23 cellular contexts compared by ENCODE assay signal in genomic region chr11:111301840-111302113, GRCh38. TPM values are rescaled to one million over a fixed set of nuclear protein-coding genes. Genes with fewer than 3 reads are reported as not detected.
DNase-seq lines count a peak whose midpoint lies in the region; ATAC-seq and TF ChIP-seq lines count a peak whose summit lies in the region.
"Had no signal": no experiment of that assay in that cellular context is flagged by ENCODE, and none has a peak within 500 bp of the region (broad histone marks: within the 10 kb centered on the region; RNA-seq: fewer than 3 reads in every experiment).

No MANE protein-coding gene starts in this region.

- TF ChIP-seq EP300 in transverse colon (IDR thresholded peaks at IDR 0.05; ENCODE audit: low read depth), result no peak

- 48 to 60% methylated on average over 3 of the region's 3 CpGs for WGBS in transverse colon (ENCODE audit: low coverage in 1 of 2), 2 donors

- H3K27me3 ChIP-seq in mucosa of rectum (ENCODE audit: control insufficient read depth in 2 of 2, insufficient read depth in 2 of 2, low read length in 2 of 2), result no peaks in the 10 kb centered on the region
- no peaks in the 10 kb centered on the region for H3K27me3 ChIP-seq in transverse colon
- H3K27me3 ChIP-seq in colonic mucosa, result no peaks in the 10 kb centered on the region

- H3K9ac ChIP-seq in mucosa of rectum (ENCODE audit: low read depth in 1 of 2, low read length in 2 of 2) (no peak overlapping the region), colonic mucosa (ENCODE audit: low read depth in 2 of 2, low read length in 2 of 2) (peak overlapping the region in 1 of 2 donors; percentile 84)

- TF ChIP-seq POLR2A in transverse colon (IDR thresholded peaks at IDR 0.05), result no peak

- H3K27ac ChIP-seq in VCaP (peak overlapping the region; percentile 95), mucosa of rectum (ENCODE audit: low read depth in 2 of 2, low read length in 2 of 2) (peak overlapping the region; percentile 61 to 82), transverse colon (peak overlapping the region in 3 of 4 donors; percentile 61 to 75 (median 72)), colonic mucosa (no peak overlapping the region)
- H3K27ac ChIP-seq: SJSA1 had no signal

- no peak for ATAC-seq in activated CD8-positive, alpha-beta memory T cell treated with anti-CD3 and anti-CD28 coated beads, Interleukin-2, amount 10 ng/mL, durations not matched to agents 7 days and 5 days
- ATAC-seq: PC-3 had no signal

- H3K4me3 ChIP-seq in mucosa of rectum (ENCODE audit: low read length in 2 of 2), result no peak overlapping the region
- H3K4me3 ChIP-seq in transverse colon, result no peak overlapping the region
- H3K4me3 ChIP-seq in colonic mucosa, result no peak overlapping the region
- H3K4me3 ChIP-seq: HAP-1, SJSA1 had no signal

- CTCF ChIA-PET in activated CD8-positive, alpha-beta memory T cell treated with anti-CD3 and anti-CD28 coated beads, Interleukin-2, amount 10 ng/mL, durations not matched to agents 7 days and 5 days (lab: Charles Lee), result no interaction called here

- H3K9me3 Mint-ChIP-seq in activated CD8-positive, alpha-beta memory T cell treated with anti-CD3 and anti-CD28 coated beads, Interleukin-2, amount 10 ng/mL, durations not matched to agents 7 days and 5 days (ENCODE audit: low read depth), result no peaks in the 10 kb centered on the region
- H3K9me3 Mint-ChIP-seq: CD8-positive, alpha-beta memory T cell; HFFc6 had no signal

- H3K36me3 Mint-ChIP-seq in activated CD8-positive, alpha-beta memory T cell treated with anti-CD3 and anti-CD28 coated beads, Interleukin-2, amount 10 ng/mL, durations not matched to agents 7 days and 5 days, result no peaks in the 10 kb centered on the region
- H3K36me3 Mint-ChIP-seq: CD8-positive, alpha-beta memory T cell had no signal

- H3K27me3 Mint-ChIP-seq in activated CD8-positive, alpha-beta memory T cell treated with anti-CD3 and anti-CD28 coated beads, Interleukin-2, amount 10 ng/mL, durations not matched to agents 7 days and 5 days, result peaks cover 73% of the 10 kb centered on the region

- DNase-seq in DMS79 treated with DMSO at 0.1 percent for 48 hours (lab: John Stamatoyannopoulos, UW) (peak; percentile 90), DMS79 (lab: John Stamatoyannopoulos, UW) (no peak), transverse colon (no peak), colonic mucosa (no peak), NCI-H774 (lab: John Stamatoyannopoulos, UW) (no peak)
- DNase-seq in activated CD8-positive, alpha-beta memory T cell treated with anti-CD3 and anti-CD28 coated beads, Interleukin-2, amount 10 ng/mL, durations not matched to agents 7 days and 5 days, result no peak
- DNase-seq: 8988T; ACHN; BE2C; Calu3; CD8-positive, alpha-beta memory T cell; GOT3; HFFc6; KBM-7; MM.1S; NCI-H1048; NK-92 treated with Interleukin-12 subunit alpha and Interleukin-12 subunit beta, amount 100 ng/mL, for 24 hours; PC-3 had no signal

- H3K9me3 ChIP-seq in mucosa of rectum (ENCODE audit: control insufficient read depth in 2 of 2, low read length in 2 of 2), result no peaks in the 10 kb centered on the region
- no peaks in the 10 kb centered on the region for H3K9me3 ChIP-seq in transverse colon
- H3K9me3 ChIP-seq in colonic mucosa, result no peaks in the 10 kb centered on the region
- H3K9me3 ChIP-seq: BE2C, HAP-1, SJSA1 had no signal

- H3K4me1 ChIP-seq in mucosa of rectum (ENCODE audit: control insufficient read depth in 2 of 2, insufficient read depth in 2 of 2, low read length in 2 of 2) (peaks cover 30 to 33% of the 10 kb centered on the region in 2 donors), transverse colon (peaks cover 15 to 42% (median 31%) of the 10 kb centered on the region in 4 donors), colonic mucosa (peaks cover 5% of the 10 kb centered on the region)
- H3K4me1 ChIP-seq: BE2C, HAP-1 had no signal

- H3K27ac Mint-ChIP-seq in activated CD8-positive, alpha-beta memory T cell treated with anti-CD3 and anti-CD28 coated beads, Interleukin-2, amount 10 ng/mL, durations not matched to agents 7 days and 5 days, result no peak overlapping the region
- H3K27ac Mint-ChIP-seq: CD14-positive monocyte; CD8-positive, alpha-beta memory T cell; HFFc6 had no signal

- H3K4me3 Mint-ChIP-seq in activated CD8-positive, alpha-beta memory T cell treated with anti-CD3 and anti-CD28 coated beads, Interleukin-2, amount 10 ng/mL, durations not matched to agents 7 days and 5 days, result no peak overlapping the region
- H3K4me3 Mint-ChIP-seq: CD14-positive monocyte; CD8-positive, alpha-beta memory T cell; HFFc6 had no signal

- in situ Hi-C loops in transverse colon (cut with MboI; ENCODE audit: low pct_ligation_motif_present in 1 of 4, low pct_unique_long_range_greater_than_20kb in 1 of 4, low sequenced_read_pairs in 3 of 4), result no loop called here

- TF ChIP-seq CTCF in VCaP (conservative IDR thresholded peaks at IDR 0.05), result no peak
- TF ChIP-seq CTCF in transverse colon (IDR thresholded peaks at IDR 0.05), result no peak
- TF ChIP-seq CTCF in colonic mucosa (IDR thresholded peaks at IDR 0.05), result no peak

- H3K4me1 Mint-ChIP-seq in activated CD8-positive, alpha-beta memory T cell treated with anti-CD3 and anti-CD28 coated beads, Interleukin-2, amount 10 ng/mL, durations not matched to agents 7 days and 5 days, result peaks cover 2% of the 10 kb centered on the region

- H3K36me3 ChIP-seq in mucosa of rectum (ENCODE audit: control insufficient read depth in 2 of 2, insufficient read depth in 2 of 2, low read length in 2 of 2) (peaks cover 0 to 3% of the 10 kb centered on the region in 2 donors), transverse colon (no peaks in the 10 kb centered on the region), colonic mucosa (no peaks in the 10 kb centered on the region)
- H3K36me3 ChIP-seq: BE2C, HAP-1, SJSA1 had no signal

- intact Hi-C loops in transverse colon (cut with DNase I; ENCODE audit: low total_unique reads), result no loop called here
- intact Hi-C loops in colonic mucosa (cut with DNase I), result no loop called here

RNA-seq across cellular contexts. Expression of gene POU2AF3, which starts 3.4 kb away (rescaled TPM):
- total RNA-seq in transverse colon (1 to 10 TPM; 6.0 to 9.6 (median 7.1) TPM), colonic mucosa (1 to 10 TPM; 4.5 to 7.9 TPM)
- total RNA-seq in activated CD8-positive, alpha-beta memory T cell treated with anti-CD3 and anti-CD28 coated beads, Interleukin-2, amount 10 ng/mL, durations not matched to agents 7 days and 5 days, result not detected
- total RNA-seq: CD8-positive, alpha-beta memory T cell; HFFc6; PC-3; SJSA1 had no signal

RNA-seq across cellular contexts. Expression of gene POU2AF2, which starts 56.3 kb away (rescaled TPM):
- total RNA-seq in transverse colon, result 1 to 10 TPM in 2 of 4 donors, not detected in 2; 1.9 to 4.4 TPM
- total RNA-seq in colonic mucosa, result 1 to 10 TPM; 1.3 to 2.2 TPM
- not detected for total RNA-seq in activated CD8-positive, alpha-beta memory T cell treated with anti-CD3 and anti-CD28 coated beads, Interleukin-2, amount 10 ng/mL, durations not matched to agents 7 days and 5 days
- total RNA-seq: CD8-positive, alpha-beta memory T cell; HFFc6; PC-3; SJSA1 had no signal

Comparison
In these comparisons a context has a peak if more than half of its experiments do, and no peak if none do; other contexts are left out.
1. RNA of gene POU2AF3, which starts 3.4 kb away (total RNA-seq): 4.5 to 7.9 TPM in colonic mucosa and 6.0 to 9.6 TPM in transverse colon; not detected in activated CD8-positive, alpha-beta memory T cell treated with anti-CD3 and anti-CD28 coated beads, Interleukin-2, amount 10 ng/mL, durations not matched to agents 7 days and 5 days; every median in the first group is over 4 times any median in the second.